In the genomic region with DNA sequence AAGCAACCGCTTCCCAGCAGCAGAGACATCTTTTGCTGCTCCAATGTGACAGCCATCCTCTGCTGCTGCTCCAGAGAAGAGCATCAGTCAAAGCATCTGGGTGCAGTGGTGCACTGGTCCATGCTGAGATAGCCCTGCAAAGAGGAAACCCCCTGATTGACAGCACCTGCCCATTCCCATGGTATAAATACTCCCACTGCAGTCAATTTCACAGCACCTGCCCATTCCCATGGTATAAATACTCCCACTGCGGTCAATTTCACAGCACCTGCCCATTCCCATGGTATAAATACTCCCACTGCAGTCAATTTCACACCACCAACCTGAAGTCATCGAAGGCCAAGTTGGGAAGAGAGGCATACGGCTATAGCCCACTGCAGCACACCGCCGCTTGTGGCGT, we compare ENCODE assay signal across 2 cellular contexts.
A peak's percentile ranks its signal among the peaks of the same experiment; 100 is the strongest.
TF ChIP-seq lines count a peak whose summit lies in the region.

No MANE protein-coding gene starts in this region.

TF ChIP-seq in HEK293, 187 proteins besides CTCF, POLR2A, EP300 and RAD21:
- TF ChIP-seq ZNF112 (tag by site-specific recombination; IDR thresholded peaks at IDR 0.05): peak; percentile 98
- TF ChIP-seq OSR2 (tag by site-specific recombination; IDR thresholded peaks at IDR 0.05): no peak
- no peak for TF ChIP-seq HOXC10 (CRISPR knock-in tag; IDR thresholded peaks at IDR 0.05)

TF ChIP-seq in IMR-90, 13 proteins besides CTCF, POLR2A, EP300 and RAD21:
- TF ChIP-seq MXI1 (IDR thresholded peaks at IDR 0.05; ENCODE audit: borderline replicate concordance, low read depth, low read length): no peak
- TF ChIP-seq SMC3 (IDR thresholded peaks at IDR 0.05; ENCODE audit: low read depth, low read length): no peak
- no peak for TF ChIP-seq RFX5 (IDR thresholded peaks at IDR 0.05; ENCODE audit: low read depth, low read length)
- no peak for TF ChIP-seq FOS (IDR thresholded peaks at IDR 0.05; ENCODE audit: low read depth, low read length)
- TF ChIP-seq RCOR1 (IDR thresholded peaks at IDR 0.05; ENCODE audit: insufficient replicate concordance, low read length): no peak
- TF ChIP-seq CEBPB (IDR thresholded peaks at IDR 0.05; ENCODE audit: low read depth, low read length): no peak
- no peak for TF ChIP-seq BHLHE40 (IDR thresholded peaks at IDR 0.05; ENCODE audit: low read depth, low read length)
- TF ChIP-seq MAFK (IDR thresholded peaks at IDR 0.05; ENCODE audit: low read depth, low read length): no peak
- TF ChIP-seq NFE2L2 (IDR thresholded peaks at IDR 0.05; ENCODE audit: low read depth, low read length): no peak
- TF ChIP-seq CHD1 (IDR thresholded peaks at IDR 0.05; ENCODE audit: low read depth, low read length): no peak
- TF ChIP-seq, protein P1, sequence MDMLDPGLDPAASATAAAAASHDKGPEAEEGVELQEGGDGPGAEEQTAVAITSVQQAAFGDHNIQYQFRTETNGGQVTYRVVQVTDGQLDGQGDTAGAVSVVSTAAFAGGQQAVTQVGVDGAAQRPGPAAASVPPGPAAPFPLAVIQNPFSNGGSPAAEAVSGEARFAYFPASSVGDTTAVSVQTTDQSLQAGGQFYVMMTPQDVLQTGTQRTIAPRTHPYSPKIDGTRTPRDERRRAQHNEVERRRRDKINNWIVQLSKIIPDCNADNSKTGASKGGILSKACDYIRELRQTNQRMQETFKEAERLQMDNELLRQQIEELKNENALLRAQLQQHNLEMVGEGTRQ (IDR thresholded peaks at IDR 0.05; ENCODE audit: low read depth, low read length): no peak
- TF ChIP-seq, protein P2, sequence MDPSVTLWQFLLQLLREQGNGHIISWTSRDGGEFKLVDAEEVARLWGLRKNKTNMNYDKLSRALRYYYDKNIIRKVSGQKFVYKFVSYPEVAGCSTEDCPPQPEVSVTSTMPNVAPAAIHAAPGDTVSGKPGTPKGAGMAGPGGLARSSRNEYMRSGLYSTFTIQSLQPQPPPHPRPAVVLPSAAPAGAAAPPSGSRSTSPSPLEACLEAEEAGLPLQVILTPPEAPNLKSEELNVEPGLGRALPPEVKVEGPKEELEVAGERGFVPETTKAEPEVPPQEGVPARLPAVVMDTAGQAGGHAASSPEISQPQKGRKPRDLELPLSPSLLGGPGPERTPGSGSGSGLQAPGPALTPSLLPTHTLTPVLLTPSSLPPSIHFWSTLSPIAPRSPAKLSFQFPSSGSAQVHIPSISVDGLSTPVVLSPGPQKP (IDR thresholded peaks at IDR 0.05; ENCODE audit: borderline replicate concordance, low read depth, low read length): no peak
- no peak for TF ChIP-seq MAZ (IDR thresholded peaks at IDR 0.05; ENCODE audit: borderline replicate concordance, low read depth, low read length)
